In genomic region chr16:57646388-57647039, GRCh38 we compare ENCODE assay signal across 15 cellular contexts. TPM values are rescaled to one million over a fixed set of nuclear protein-coding genes. Genes with fewer than 3 reads are reported as not detected.
DNase-seq lines count a peak whose midpoint lies in the region; ATAC-seq and TF ChIP-seq lines count a peak whose summit lies in the region.
"Had no signal": no experiment of that assay in that cellular context is flagged by ENCODE, and none has a peak within 500 bp of the region (broad histone marks: within the 10 kb centered on the region; RNA-seq: fewer than 3 reads in every experiment).

No MANE protein-coding gene starts in this region.

- H3F3A ChIP-seq in SK-N-SH (replicated peaks; ENCODE audit: insufficient read depth) = peaks cover 7% of the 10 kb centered on the region

- H3K9me3 ChIP-seq in SK-N-SH (no peaks in the 10 kb centered on the region), right lobe of liver (no peaks in the 10 kb centered on the region)
- H3K9me3 ChIP-seq: thoracic aorta had no signal

- H3K4me2 ChIP-seq in SK-N-SH = 0 out of 2 replicates have a peak overlapping the region, but pooled peaks have one; percentile 6

- no peak overlapping the region for H3K9ac ChIP-seq in SK-N-SH

- no peak for TF ChIP-seq POLR2A in right lobe of liver (IDR thresholded peaks at IDR 0.05)

- H3K9me2 ChIP-seq in SK-N-SH = no peaks in the 10 kb centered on the region

- H4K20me1 ChIP-seq in SK-N-SH (ENCODE audit: insufficient read depth) = no peaks in the 10 kb centered on the region

- no peaks in the 10 kb centered on the region for H3K27me3 ChIP-seq in SK-N-SH (ENCODE audit: insufficient read depth)
- H3K27me3 ChIP-seq in right lobe of liver = no peaks in the 10 kb centered on the region

- no peak for DNase-seq in SK-N-SH
- DNase-seq in central memory CD8-positive, alpha-beta T cell (ENCODE audit: low spot score in 2 of 2) = peak in 1 of 2 donors; percentile 33
- DNase-seq in right lobe of liver = no peak
- DNase-seq in substantia nigra (lab: John Stamatoyannopoulos, UW) = no peak
- DNase-seq in stimulated activated CD4-positive, alpha-beta T cell treated with anti-CD3 and anti-CD28 coated beads, Interleukin-1b, Interleukin-23, amount 100 ng/mL, for 48 hours = no peak
- no peak for DNase-seq in NCI-H1694 treated with DMSO at 0.1 percent for 48 hours (lab: John Stamatoyannopoulos, UW)
- DNase-seq in stimulated activated naive CD4-positive, alpha-beta T cell (lab: John Stamatoyannopoulos, UW) = no peak
- DNase-seq: activated T-cell treated with anti-CD3 and anti-CD28 coated beads, Interleukin-2, amount 50 U/mL, for 72 hours; DMS153; NCI-H1092 treated with DMSO at 0.1 percent for 48 hours; NCI-H510A treated with DMSO at 0.1 percent for 48 hours; SHP77 had no signal

- peak overlapping the region; percentile 76 for H3K27ac Mint-ChIP-seq in central memory CD8-positive, alpha-beta T cell (ENCODE audit: low read depth)
- H3K27ac Mint-ChIP-seq: activated T-cell treated with anti-CD3 and anti-CD28 coated beads, Interleukin-2, amount 50 U/mL, for 72 hours had no signal

- H3K9me3 Mint-ChIP-seq in central memory CD8-positive, alpha-beta T cell = no peaks in the 10 kb centered on the region
- H3K9me3 Mint-ChIP-seq: activated T-cell treated with anti-CD3 and anti-CD28 coated beads, Interleukin-2, amount 50 U/mL, for 72 hours had no signal

- ATAC-seq in SK-N-SH treated with all-trans-retinoic acid at 6 μM for 48 hours = no peak
- peak; percentile 74 for ATAC-seq in central memory CD8-positive, alpha-beta T cell (replicated peaks; ENCODE audit: extremely low read depth, poor library complexity, severe bottlenecking)
- ATAC-seq in right lobe of liver = peak; percentile 10 to 57 (median 14)

- H3K4me1 Mint-ChIP-seq in central memory CD8-positive, alpha-beta T cell = peaks cover 43% of the 10 kb centered on the region

- POLR2A ChIA-PET in SK-N-SH (lab: Yijun Ruan, JAX) = no interaction called here

- no peaks in the 10 kb centered on the region for H3K27me3 Mint-ChIP-seq in central memory CD8-positive, alpha-beta T cell

- H3K36me3 ChIP-seq in SK-N-SH (replicated peaks in 1 of 2; ENCODE audit: control insufficient read depth in 1 of 2, insufficient read depth in 2 of 2, low read length in 1 of 2) (no peaks in the 10 kb centered on the region), right lobe of liver (no peaks in the 10 kb centered on the region)
- H3K36me3 ChIP-seq: thoracic aorta had no signal

- TF ChIP-seq CTCF in SK-N-SH (IDR thresholded peaks at IDR 0.05) (no peak), right lobe of liver (IDR thresholded peaks at IDR 0.05) (no peak)

- CTCF ChIA-PET in SK-N-SH (lab: Yijun Ruan, JAX) = interaction anchor here (0.7 to 6.3 kb wide), 14 partner anchors 10 to 375 kb away, joined by 3 to 129 read pairs (median 16); partner anchors contain the start of genes USB1 and ZNF319

- intact Hi-C loops in right lobe of liver (cut with DNase I) = loop anchor here (2.0 to 5.0 kb wide), 3 partner anchors 54 to 69 kb away; no protein-coding TSS in a partner anchor

- 86% methylated on average over 6 of the region's 14 CpGs for whole genome bisulfite sequencing in SK-N-SH (ENCODE audit: low lambda C conversion rate)
- 54% methylated on average over 5 of the region's 14 CpGs for WGBS in right lobe of liver (ENCODE audit: insufficient coverage, low coverage, low lambda C conversion rate, missing lambda C conversion rate)

- H3K4me3 ChIP-seq in SK-N-SH (ENCODE audit: low read depth in 2 of 2, low read length in 1 of 2) (no peak overlapping the region), right lobe of liver (no peak overlapping the region)
- H3K4me3 ChIP-seq: thoracic aorta had no signal

- no peak for TF ChIP-seq RAD21 in SK-N-SH (IDR thresholded peaks at IDR 0.05; ENCODE audit: low read length)

- H3K4me1 ChIP-seq in SK-N-SH (ENCODE audit: control insufficient read depth in 1 of 2, insufficient read depth in 2 of 2, low read depth in 1 of 2, low read length in 1 of 2) = peaks cover 2 to 4% of the 10 kb centered on the region in 2 experiments; a peak in 1 of 4 replicates
- H3K4me1 ChIP-seq in right lobe of liver = no peaks in the 10 kb centered on the region

- no peak for TF ChIP-seq EP300 in SK-N-SH (IDR thresholded peaks at IDR 0.05; ENCODE audit: borderline replicate concordance in 1 of 2, low read depth in 1 of 2, low read length in 1 of 2)

- H3K36me3 Mint-ChIP-seq in central memory CD8-positive, alpha-beta T cell (ENCODE audit: insufficient read depth) = peaks cover 19% of the 10 kb centered on the region

- no peak overlapping the region for H2AFZ ChIP-seq in SK-N-SH (ENCODE audit: low read depth)

- H3K4me3 Mint-ChIP-seq in central memory CD8-positive, alpha-beta T cell = peak overlapping the region; percentile 80
- H3K4me3 Mint-ChIP-seq: activated T-cell treated with anti-CD3 and anti-CD28 coated beads, Interleukin-2, amount 50 U/mL, for 72 hours had no signal

- no peaks in the 10 kb centered on the region for H3K79me2 ChIP-seq in SK-N-SH (ENCODE audit: insufficient read depth)

- H3K27ac ChIP-seq in SK-N-SH (ENCODE audit: low read depth in 2 of 2, low read length in 1 of 2) (no peak overlapping the region), right lobe of liver (peak overlapping the region in 1 of 3 donors; percentile 28), substantia nigra (ENCODE audit: low read depth, low read length, poor library complexity, severe bottlenecking) (peak overlapping the region; percentile 40)
- H3K27ac ChIP-seq: thoracic aorta had no signal

TF ChIP-seq in SK-N-SH, 30 proteins besides CTCF, POLR2A, EP300 and RAD21 (continues in another document):
- TF ChIP-seq EZH2phosphoT487 (IDR thresholded peaks at IDR 0.05; ENCODE audit: borderline replicate concordance, low read depth) (no peak), MAX (IDR thresholded peaks at IDR 0.05; ENCODE audit: low read depth) (no peak), GABPA (IDR thresholded peaks at IDR 0.05; ENCODE audit: low read depth) (no peak), MXI1 (IDR thresholded peaks at IDR 0.05; ENCODE audit: low read depth, low read length) (no peak), PBX3 (IDR thresholded peaks at IDR 0.05) (no peak), TCF12 (IDR thresholded peaks at IDR 0.05) (no peak), CHD2 (IDR thresholded peaks at IDR 0.05; ENCODE audit: low read length, partially characterized antibody) (no peak), RXRA (IDR thresholded peaks at IDR 0.05; ENCODE audit: borderline replicate concordance, low read depth) (no peak), SMC3 (IDR thresholded peaks at IDR 0.05; ENCODE audit: low read depth, low read length) (no peak), FOSL2 (IDR thresholded peaks at IDR 0.05; ENCODE audit: borderline replicate concordance, low read depth) (no peak)

TF ChIP-seq in SK-N-SH treated with all-trans-retinoic acid at 6 μM for 48 hours, 23 proteins besides CTCF, POLR2A, EP300 and RAD21 (continues in another document):
- TF ChIP-seq CSRNP3 (CRISPR knock-in tag; IDR thresholded peaks at IDR 0.05) (no peak), TCF4 (CRISPR knock-in tag; IDR thresholded peaks at IDR 0.05; ENCODE audit: borderline replicate concordance) (no peak), PATZ1 (CRISPR knock-in tag; IDR thresholded peaks at IDR 0.05; ENCODE audit: borderline replicate concordance) (no peak), PPARA (CRISPR knock-in tag; IDR thresholded peaks at IDR 0.05; ENCODE audit: borderline replicate concordance) (no peak), RARB (CRISPR knock-in tag; IDR thresholded peaks at IDR 0.05) (no peak), CSDC2 (CRISPR knock-in tag; IDR thresholded peaks at IDR 0.05) (no peak), ZC3H10 (CRISPR knock-in tag; IDR thresholded peaks at IDR 0.05) (no peak)

RNA-seq across cellular contexts. Expression of gene ADGRG1, which starts 18.1 kb away (rescaled TPM):
- 2.6 and 7.4 TPM in 2 replicates for polyA plus RNA-seq in SK-N-SH (2012; rRNA removed)
- polyA plus RNA-seq in SK-N-SH (2012; cell fraction: cytosol; rRNA removed) = 3.1 and 4.6 TPM in 2 replicates
- polyA plus RNA-seq in SK-N-SH (2012; cell fraction: nucleus; rRNA removed) = 8.1 and 10.9 TPM in 2 replicates
- 1 to 10 TPM; 1.8 to 4.2 (median 3.4) TPM for total RNA-seq in right lobe of liver

RNA-seq across cellular contexts. Expression of gene ADGRG3, which starts 21.6 kb away (rescaled TPM):
- not detected in 2 replicates for polyA plus RNA-seq in SK-N-SH (2012; rRNA removed)
- not detected in 2 replicates for polyA plus RNA-seq in SK-N-SH (2012; cell fraction: cytosol; rRNA removed)
- not detected in 2 replicates for polyA plus RNA-seq in SK-N-SH (2012; cell fraction: nucleus; rRNA removed)
- total RNA-seq in right lobe of liver = 1 to 10 TPM in 1 of 6 experiments, under 1 TPM in 5; 0.37 to 1.6 (median 0.83) TPM
- total RNA-seq: A172 had no signal

RNA-seq across cellular contexts. Expression of gene DRC7, which starts 48.1 kb away (rescaled TPM):
- polyA plus RNA-seq in SK-N-SH (2012; rRNA removed) = 0.58 and 0.94 TPM in 2 replicates
- polyA plus RNA-seq in SK-N-SH (2012; cell fraction: cytosol; rRNA removed) = 0.60 and 0.84 TPM in 2 replicates
- polyA plus RNA-seq in SK-N-SH (2012; cell fraction: nucleus; rRNA removed) = 1.2 and 2.2 TPM in 2 replicates
- under 1 TPM; 0.06 to 0.37 (median 0.19) TPM for total RNA-seq in right lobe of liver
- total RNA-seq: A172, thoracic aorta had no signal
